ENCODE assay signal across 8 cellular contexts in the genomic region with DNA sequence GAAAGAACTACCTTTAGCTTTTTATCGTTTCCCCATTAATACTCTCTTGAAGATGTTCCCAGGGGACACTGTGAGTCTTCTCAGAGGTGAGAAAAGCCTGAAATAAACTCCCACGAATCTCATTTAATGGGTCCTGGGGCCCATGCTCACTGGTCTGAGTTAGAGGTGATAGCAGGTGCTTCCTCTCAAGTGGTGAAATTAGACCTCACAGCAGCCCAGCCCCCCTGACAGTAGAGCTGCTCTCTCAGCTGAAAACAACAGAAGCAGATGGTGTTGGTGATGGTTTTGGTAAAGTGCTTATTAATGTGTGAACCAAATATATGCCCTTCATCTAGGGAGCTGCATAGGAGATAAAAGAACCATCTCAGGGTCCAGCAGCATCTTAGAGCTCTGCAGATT.
DNase-seq lines count a peak whose midpoint lies in the region; ATAC-seq and TF ChIP-seq lines count a peak whose summit lies in the region.

No MANE protein-coding gene starts in this region.

- H3K4me3 Mint-ChIP-seq in GM23338, result no peak overlapping the region

- H3K4me2 ChIP-seq in GM23338, result no peak overlapping the region

- TF ChIP-seq CTCF in GM23338 (conservative IDR thresholded peaks at IDR 0.05; ENCODE audit: low read depth in 2 of 2), result no peak

- no peaks in the 10 kb centered on the region for H3K79me2 ChIP-seq in GM23338 (replicated peaks; ENCODE audit: insufficient read depth)

- H3K27ac Mint-ChIP-seq in GM23338, result no peak overlapping the region

- DNase-seq in NCI-H1417 (lab: John Stamatoyannopoulos, UW) (peak; percentile 43 to 80 (median 50)), NCI-H1417 treated with DMSO at 0.1 percent for 48 hours (lab: John Stamatoyannopoulos, UW) (no peak), GM23338 (ENCODE audit: low spot score) (no peak), NCI-H1694 treated with DMSO at 0.1 percent for 48 hours (lab: John Stamatoyannopoulos, UW) (peak; percentile 53), KG1 (lab: John Stamatoyannopoulos, UW) (no peak), T1000 (lab: John Stamatoyannopoulos, UW) (no peak)
- DNase-seq in activated CD4-positive, alpha-beta T cell treated with anti-CD3 and anti-CD28 coated beads for 4 hours, result no peak

- no peak overlapping the region for H3K27ac ChIP-seq in GM23338 (ENCODE audit: low read depth)

- 0 out of 3 replicates have a peak, but pooled peaks cover 4% of the 10 kb centered on the region for H3K9me3 Mint-ChIP-seq in GM23338

- H3K36me3 ChIP-seq in GM23338 (ENCODE audit: insufficient read depth), result no peaks in the 10 kb centered on the region
- no peaks in the 10 kb centered on the region for H3K36me3 ChIP-seq in neuron (ENCODE audit: insufficient read depth, low read length)

- no peaks in the 10 kb centered on the region for H3K9me3 ChIP-seq in neuron (ENCODE audit: low read length)

- H3K9me2 ChIP-seq in GM23338 (ENCODE audit: insufficient read depth), result no peaks in the 10 kb centered on the region

- H3K4me1 ChIP-seq in GM23338 (ENCODE audit: insufficient read depth) (no peaks in the 10 kb centered on the region), neuron (ENCODE audit: insufficient read depth, low read length) (peaks cover 2% of the 10 kb centered on the region)

- H3K36me3 Mint-ChIP-seq in GM23338 (ENCODE audit: low read depth), result no peaks in the 10 kb centered on the region

- no peak overlapping the region for H2AFZ ChIP-seq in GM23338
- peak overlapping the region; percentile 65 for H2AFZ ChIP-seq in neuron (ENCODE audit: low read depth, low read length)

- H3K27me3 ChIP-seq in GM23338 (ENCODE audit: insufficient read depth) (peaks cover 100% of the 10 kb centered on the region), neuron (ENCODE audit: insufficient read depth, low read length) (no peaks in the 10 kb centered on the region)

- no peaks in the 10 kb centered on the region for H3K4me1 Mint-ChIP-seq in GM23338

- no peak for ATAC-seq in GM23338

- H3K27me3 Mint-ChIP-seq in GM23338 (ENCODE audit: insufficient read depth, low read depth, poor library complexity), result peaks cover 92% of the 10 kb centered on the region

- no peaks in the 10 kb centered on the region for H3F3A ChIP-seq in GM23338 (replicated peaks; ENCODE audit: low read depth)

- H3K4me3 ChIP-seq in GM23338, result no peak overlapping the region
- no peak overlapping the region for H3K4me3 ChIP-seq in neuron (ENCODE audit: low read length)

- H4K20me1 ChIP-seq in GM23338 (replicated peaks; ENCODE audit: insufficient read depth), result no peaks in the 10 kb centered on the region; the same call in none of the 2 replicates

TF ChIP-seq in GM23338, 12 proteins besides CTCF, POLR2A, EP300 and RAD21:
- TF ChIP-seq, protein P1, sequence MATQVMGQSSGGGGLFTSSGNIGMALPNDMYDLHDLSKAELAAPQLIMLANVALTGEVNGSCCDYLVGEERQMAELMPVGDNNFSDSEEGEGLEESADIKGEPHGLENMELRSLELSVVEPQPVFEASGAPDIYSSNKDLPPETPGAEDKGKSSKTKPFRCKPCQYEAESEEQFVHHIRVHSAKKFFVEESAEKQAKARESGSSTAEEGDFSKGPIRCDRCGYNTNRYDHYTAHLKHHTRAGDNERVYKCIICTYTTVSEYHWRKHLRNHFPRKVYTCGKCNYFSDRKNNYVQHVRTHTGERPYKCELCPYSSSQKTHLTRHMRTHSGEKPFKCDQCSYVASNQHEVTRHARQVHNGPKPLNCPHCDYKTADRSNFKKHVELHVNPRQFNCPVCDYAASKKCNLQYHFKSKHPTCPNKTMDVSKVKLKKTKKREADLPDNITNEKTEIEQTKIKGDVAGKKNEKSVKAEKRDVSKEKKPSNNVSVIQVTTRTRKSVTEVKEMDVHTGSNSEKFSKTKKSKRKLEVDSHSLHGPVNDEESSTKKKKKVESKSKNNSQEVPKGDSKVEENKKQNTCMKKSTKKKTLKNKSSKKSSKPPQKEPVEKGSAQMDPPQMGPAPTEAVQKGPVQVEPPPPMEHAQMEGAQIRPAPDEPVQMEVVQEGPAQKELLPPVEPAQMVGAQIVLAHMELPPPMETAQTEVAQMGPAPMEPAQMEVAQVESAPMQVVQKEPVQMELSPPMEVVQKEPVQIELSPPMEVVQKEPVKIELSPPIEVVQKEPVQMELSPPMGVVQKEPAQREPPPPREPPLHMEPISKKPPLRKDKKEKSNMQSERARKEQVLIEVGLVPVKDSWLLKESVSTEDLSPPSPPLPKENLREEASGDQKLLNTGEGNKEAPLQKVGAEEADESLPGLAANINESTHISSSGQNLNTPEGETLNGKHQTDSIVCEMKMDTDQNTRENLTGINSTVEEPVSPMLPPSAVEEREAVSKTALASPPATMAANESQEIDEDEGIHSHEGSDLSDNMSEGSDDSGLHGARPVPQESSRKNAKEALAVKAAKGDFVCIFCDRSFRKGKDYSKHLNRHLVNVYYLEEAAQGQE (IDR thresholded peaks at IDR 0.05; ENCODE audit: unreplicated experiment), result no peak
- TF ChIP-seq EZH2 (IDR thresholded peaks at IDR 0.05; ENCODE audit: low read depth, unreplicated experiment), result peak; percentile 11

Comparison
In these comparisons a context has a peak if more than half of its experiments do, and no peak if none do; other contexts are left out.
1. DNase-seq: peak in NCI-H1417 (3 of 3) and NCI-H1694 treated with DMSO at 0.1 percent for 48 hours (single experiment); none in NCI-H1417 treated with DMSO at 0.1 percent for 48 hours (single experiment), GM23338 (single experiment), KG1 (single experiment), activated CD4-positive, alpha-beta T cell treated with anti-CD3 and anti-CD28 coated beads for 4 hours (0 of 2) and T1000 (single experiment).